1 cellular context compared by ENCODE assay signal in the genomic region with DNA sequence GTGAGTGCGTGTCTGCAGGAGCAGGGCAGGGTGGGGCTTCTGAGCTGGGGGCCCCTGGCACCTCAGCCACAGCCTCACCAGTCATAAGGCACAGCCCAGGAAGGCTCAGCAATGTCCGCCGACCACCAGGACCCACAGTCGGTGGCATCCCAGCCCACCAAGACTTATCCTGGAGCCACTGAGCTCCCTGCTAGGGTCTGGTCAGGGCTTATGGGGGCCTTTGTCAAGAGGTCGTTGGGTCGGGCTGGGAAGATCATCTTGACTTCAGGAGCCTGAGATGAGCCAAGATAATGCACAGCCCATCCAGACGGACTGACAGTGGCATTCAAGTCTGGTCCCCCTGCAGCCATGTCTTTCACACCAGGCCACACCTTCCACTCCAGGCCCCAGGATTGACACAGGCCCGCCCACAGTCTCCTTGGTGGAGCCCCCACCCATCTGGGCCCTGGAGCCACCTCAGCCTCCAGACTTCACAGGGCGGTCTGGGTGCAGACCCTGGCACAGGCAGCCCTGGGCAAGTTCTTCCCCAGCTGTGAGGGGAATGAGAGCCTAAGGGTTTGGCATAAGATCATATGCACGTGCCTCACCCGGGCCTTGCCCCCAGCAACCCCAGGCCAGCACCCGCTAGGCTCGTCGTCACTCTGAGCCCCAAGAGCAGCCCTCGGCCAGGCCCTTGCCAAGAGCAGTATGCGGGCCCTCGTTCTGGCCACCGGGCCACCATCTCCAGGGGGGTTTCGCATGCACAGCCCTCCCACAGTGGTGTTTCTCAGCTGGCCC.
TF ChIP-seq lines count a peak whose summit lies in the region.

No MANE protein-coding gene starts in this region.

TF ChIP-seq in IMR-90, 13 proteins besides CTCF, POLR2A, EP300 and RAD21 (continued from another document):
- TF ChIP-seq, protein P1, sequence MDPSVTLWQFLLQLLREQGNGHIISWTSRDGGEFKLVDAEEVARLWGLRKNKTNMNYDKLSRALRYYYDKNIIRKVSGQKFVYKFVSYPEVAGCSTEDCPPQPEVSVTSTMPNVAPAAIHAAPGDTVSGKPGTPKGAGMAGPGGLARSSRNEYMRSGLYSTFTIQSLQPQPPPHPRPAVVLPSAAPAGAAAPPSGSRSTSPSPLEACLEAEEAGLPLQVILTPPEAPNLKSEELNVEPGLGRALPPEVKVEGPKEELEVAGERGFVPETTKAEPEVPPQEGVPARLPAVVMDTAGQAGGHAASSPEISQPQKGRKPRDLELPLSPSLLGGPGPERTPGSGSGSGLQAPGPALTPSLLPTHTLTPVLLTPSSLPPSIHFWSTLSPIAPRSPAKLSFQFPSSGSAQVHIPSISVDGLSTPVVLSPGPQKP (IDR thresholded peaks at IDR 0.05; ENCODE audit: borderline replicate concordance, low read depth, low read length) = no peak
- TF ChIP-seq FOS (IDR thresholded peaks at IDR 0.05; ENCODE audit: low read depth, low read length) (no peak), RFX5 (IDR thresholded peaks at IDR 0.05; ENCODE audit: low read depth, low read length) (no peak), MAFK (IDR thresholded peaks at IDR 0.05; ENCODE audit: low read depth, low read length) (no peak), RCOR1 (IDR thresholded peaks at IDR 0.05; ENCODE audit: insufficient replicate concordance, low read length) (no peak), NFE2L2 (IDR thresholded peaks at IDR 0.05; ENCODE audit: low read depth, low read length) (no peak), SMC3 (IDR thresholded peaks at IDR 0.05; ENCODE audit: low read depth, low read length) (no peak), MXI1 (IDR thresholded peaks at IDR 0.05; ENCODE audit: borderline replicate concordance, low read depth, low read length) (no peak), CHD1 (IDR thresholded peaks at IDR 0.05; ENCODE audit: low read depth, low read length) (no peak), BHLHE40 (IDR thresholded peaks at IDR 0.05; ENCODE audit: low read depth, low read length) (no peak), MAZ (IDR thresholded peaks at IDR 0.05; ENCODE audit: borderline replicate concordance, low read depth, low read length) (no peak)
TF ChIP-seq in IMR-90: peak in this region for 0.
